In genomic region chr9:130176760-130177159, GRCh38 we compare ENCODE assay signal across 1 cellular context.
TF ChIP-seq lines count a peak whose summit lies in the region.

No MANE protein-coding gene starts in this region.

TF ChIP-seq in IMR-90, 13 proteins besides CTCF, POLR2A, EP300 and RAD21:
- TF ChIP-seq MAFK (IDR thresholded peaks at IDR 0.05; ENCODE audit: low read depth, low read length) (no peak), RFX5 (IDR thresholded peaks at IDR 0.05; ENCODE audit: low read depth, low read length) (no peak), CHD1 (IDR thresholded peaks at IDR 0.05; ENCODE audit: low read depth, low read length) (no peak), SMC3 (IDR thresholded peaks at IDR 0.05; ENCODE audit: low read depth, low read length) (no peak), RCOR1 (IDR thresholded peaks at IDR 0.05; ENCODE audit: insufficient replicate concordance, low read length) (no peak), MAZ (IDR thresholded peaks at IDR 0.05; ENCODE audit: borderline replicate concordance, low read depth, low read length) (no peak), FOS (IDR thresholded peaks at IDR 0.05; ENCODE audit: low read depth, low read length) (no peak), USF2 (IDR thresholded peaks at IDR 0.05; ENCODE audit: low read depth, low read length) (no peak), NFE2L2 (IDR thresholded peaks at IDR 0.05; ENCODE audit: low read depth, low read length) (no peak), CEBPB (IDR thresholded peaks at IDR 0.05; ENCODE audit: low read depth, low read length) (no peak)
TF ChIP-seq in IMR-90: peak in this region for 0.
